18 cellular contexts compared by ENCODE assay signal in the genomic region with DNA sequence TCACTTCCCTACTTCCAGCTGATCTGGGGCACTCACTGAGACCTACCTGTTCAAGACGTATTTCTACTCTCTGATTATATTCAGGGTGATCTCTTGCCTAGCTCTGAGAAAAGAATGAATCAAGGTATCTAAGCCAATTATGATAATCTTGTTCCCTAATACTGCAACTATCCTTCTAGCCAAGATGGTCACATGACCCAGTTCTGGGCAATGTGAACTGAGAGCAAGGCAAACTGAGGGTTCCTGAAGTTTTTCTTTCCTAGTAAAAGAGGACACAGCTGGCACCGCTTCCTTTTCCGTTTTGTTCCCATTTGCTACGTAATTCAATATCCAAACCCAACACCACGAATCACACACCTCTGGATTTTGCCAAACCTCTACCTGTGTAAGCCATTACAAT. TPM values are rescaled to one million over a fixed set of nuclear protein-coding genes. Genes with fewer than 3 reads are reported as not detected.
DNase-seq lines count a peak whose midpoint lies in the region; ATAC-seq and TF ChIP-seq lines count a peak whose summit lies in the region.
"Had no signal": no experiment of that assay in that cellular context is flagged by ENCODE, and none has a peak within 500 bp of the region (broad histone marks: within the 10 kb centered on the region; RNA-seq: fewer than 3 reads in every experiment).

No MANE protein-coding gene starts in this region.

- WGBS in esophagus muscularis mucosa, result 72% methylated on average over 5 of the region's 5 CpGs
- WGBS in right lobe of liver (ENCODE audit: insufficient coverage, low coverage, low lambda C conversion rate, missing lambda C conversion rate), result 33% methylated on average over 5 of the region's 5 CpGs
- 90% methylated on average over 5 of the region's 5 CpGs; no CpG with 5 or more reads in 1 of the 2 experiments for WGBS in endodermal cell (ENCODE audit: insufficient coverage in 1 of 2, insufficient read length in 1 of 2), 2 experiments

- H3K9ac ChIP-seq in endodermal cell (ENCODE audit: extremely low read depth, low read length, poor library complexity, severe bottlenecking), result no peak overlapping the region

- H3K9me3 ChIP-seq in esophagus muscularis mucosa, result peaks cover 0 to 3% (median 0%) of the 10 kb centered on the region in 4 donors
- H3K9me3 ChIP-seq in right lobe of liver, result no peaks in the 10 kb centered on the region
- no peaks in the 10 kb centered on the region for H3K9me3 ChIP-seq in thoracic aorta
- H3K9me3 ChIP-seq in endodermal cell (ENCODE audit: control insufficient read depth, low read length), result peaks cover 4% of the 10 kb centered on the region

- peaks cover 0 to 7% (median 2%) of the 10 kb centered on the region in 4 donors for H3K4me1 ChIP-seq in esophagus muscularis mucosa
- H3K4me1 ChIP-seq in right lobe of liver, result peaks cover 0 to 87% (median 20%) of the 10 kb centered on the region in 4 donors
- H3K4me1 ChIP-seq in thoracic aorta (ENCODE audit: control insufficient read depth in 1 of 2, low read depth in 2 of 2), result peaks cover 10 to 28% of the 10 kb centered on the region in 2 donors
- H3K4me1 ChIP-seq in endodermal cell (ENCODE audit: control insufficient read depth, insufficient read depth, low read length), result no peaks in the 10 kb centered on the region

- H3K36me3 ChIP-seq in esophagus muscularis mucosa, result no peaks in the 10 kb centered on the region
- peaks cover 0 to 11% (median 0%) of the 10 kb centered on the region in 4 donors for H3K36me3 ChIP-seq in right lobe of liver
- no peaks in the 10 kb centered on the region for H3K36me3 ChIP-seq in thoracic aorta
- no peaks in the 10 kb centered on the region for H3K36me3 ChIP-seq in endodermal cell (ENCODE audit: control insufficient read depth, insufficient read depth, low read length)

- H3K27me3 ChIP-seq in esophagus muscularis mucosa, result no peaks in the 10 kb centered on the region
- H3K27me3 ChIP-seq in right lobe of liver, result no peaks in the 10 kb centered on the region
- no peaks in the 10 kb centered on the region for H3K27me3 ChIP-seq in thoracic aorta (replicated peaks; ENCODE audit: insufficient read depth)
- peaks cover 12% of the 10 kb centered on the region for H3K27me3 ChIP-seq in endodermal cell (ENCODE audit: control insufficient read depth, insufficient read depth, low read length, poor library complexity, severe bottlenecking)

- H3K4me3 Mint-ChIP-seq in endodermal cell, result no peak overlapping the region
- H3K4me3 Mint-ChIP-seq: CD14-positive monocyte had no signal

- H3K27ac ChIP-seq in esophagus muscularis mucosa (replicated peaks in 1 of 4) (no peak overlapping the region), right lobe of liver (peak overlapping the region in 1 of 3 donors; percentile 30), thoracic aorta (peak overlapping the region; percentile 26 to 44), endodermal cell (ENCODE audit: low read depth, low read length) (no peak overlapping the region)
- H3K27ac ChIP-seq: SK-N-MC had no signal

- DNase-seq in G401 (ENCODE audit: low spot score) (peak; percentile 13), esophagus muscularis mucosa (ENCODE audit: extremely low spot score) (peak; percentile 72), right lobe of liver (no peak), thoracic aorta (ENCODE audit: low spot score) (no peak), endodermal cell (no peak), dermis blood vessel endothelial cell (no peak)
- no peak for DNase-seq in stimulated activated CD4-positive, alpha-beta T cell treated with anti-CD3 and anti-CD28 coated beads, Interleukin-4, amount 100 ng/mL, for 24 hours
- DNase-seq: AML-193, DMS53, MV-4-11, NCI-H1105 treated with DMSO at 0.1 percent for 48 hours, NCI-H2029 treated with DMSO at 0.1 percent for 48 hours, NCI-H226, NCI-H510A treated with DMSO at 0.1 percent for 48 hours, Right ventricle myocardium superior had no signal

- in situ Hi-C loops in G401 (cut with HindIII; ENCODE audit: low sequenced_read_pairs), result no loop called here

- no peak for TF ChIP-seq EP300 in esophagus muscularis mucosa (IDR thresholded peaks at IDR 0.05)

- no peak overlapping the region for H3K27ac Mint-ChIP-seq in endodermal cell
- H3K27ac Mint-ChIP-seq: CD14-positive monocyte had no signal

- no peak for TF ChIP-seq POLR2A in esophagus muscularis mucosa (IDR thresholded peaks at IDR 0.05; ENCODE audit: low read depth)
- TF ChIP-seq POLR2A in right lobe of liver (IDR thresholded peaks at IDR 0.05), result no peak

- ATAC-seq in right lobe of liver (peak; percentile 30 to 51 (median 37)), thoracic aorta (ENCODE audit: insufficient number of reproducible peaks, low FRiP score, low read depth) (no peak)
- ATAC-seq: HCT116 had no signal

- H3K27me3 Mint-ChIP-seq in endodermal cell (ENCODE audit: insufficient read depth), result peaks cover 6% of the 10 kb centered on the region

- H3K4me3 ChIP-seq in esophagus muscularis mucosa, result no peak overlapping the region
- no peak overlapping the region for H3K4me3 ChIP-seq in right lobe of liver
- H3K4me3 ChIP-seq in thoracic aorta, result no peak overlapping the region
- H3K4me3 ChIP-seq in endodermal cell (ENCODE audit: low read length), result no peak overlapping the region
- H3K4me3 ChIP-seq: SK-N-MC had no signal

- TF ChIP-seq CTCF in esophagus muscularis mucosa (IDR thresholded peaks at IDR 0.05) (no peak), right lobe of liver (IDR thresholded peaks at IDR 0.05) (no peak), thoracic aorta (IDR thresholded peaks at IDR 0.05) (no peak), endodermal cell (conservative IDR thresholded peaks at IDR 0.05) (no peak)

- H3K36me3 Mint-ChIP-seq in endodermal cell (ENCODE audit: low read depth), result no peaks in the 10 kb centered on the region
- H3K36me3 Mint-ChIP-seq: CD14-positive monocyte had no signal

- H3K4me1 Mint-ChIP-seq in endodermal cell, result peaks cover 2% of the 10 kb centered on the region

- intact Hi-C loops in esophagus muscularis mucosa (cut with DNase I), result loop anchor here (10.0 kb wide), 1 partner anchor 255 kb away; a partner anchor contains a TSS
- intact Hi-C loops in right lobe of liver (cut with DNase I), result no loop called here

- peaks cover 16% of the 10 kb centered on the region for H3K9me3 Mint-ChIP-seq in endodermal cell

RNA-seq across cellular contexts. Expression of a gene that starts 5.9 kb away (rescaled TPM):
- 11.1 and 18.1 TPM in 2 replicates for total RNA-seq in G401 (2014; rRNA removed; shearing (Covaris generic))
- total RNA-seq in esophagus muscularis mucosa (1 to 10 TPM; 4.5 to 7.2 (median 6.5) TPM), right lobe of liver (100 to 1,000 TPM in 2 of 6 experiments, 10 to 100 TPM in 4; 78.8 to 340 (median 90.3) TPM), thoracic aorta (10 to 100 TPM in 1 of 2 donors, 1 to 10 TPM in 1; 8.5 to 11.2 TPM), endodermal cell (10 to 100 TPM; 18.5 to 21.3 TPM), dermis blood vessel endothelial cell (9.9 and 10.3 TPM in 2 replicates)
- 13.5 TPM for polyA plus RNA-seq in endodermal cell (2013, experiment 1 of 2)
- 12.8 TPM for polyA plus RNA-seq in endodermal cell (2013, experiment 2 of 2)

Comparison
In these comparisons a context has a peak if more than half of its experiments do, and no peak if none do; other contexts are left out.
1. DNase-seq: peak in G401 (single experiment) and esophagus muscularis mucosa (single experiment); none in right lobe of liver (0 of 3), thoracic aorta (single experiment), endodermal cell (single experiment), dermis blood vessel endothelial cell (single experiment) and stimulated activated CD4-positive, alpha-beta T cell treated with anti-CD3 and anti-CD28 coated beads, Interleukin-4, amount 100 ng/mL, for 24 hours (single experiment).
2. H3K27ac ChIP-seq: peak in thoracic aorta (2 of 2); none in esophagus muscularis mucosa (0 of 4) and endodermal cell (single experiment).